19 cellular contexts compared by ENCODE assay signal in genomic region chr2:12061785-12062184, GRCh38.
"Had no signal": no experiment of that assay in that cellular context is flagged by ENCODE, and none has a peak within 500 bp of the region (broad histone marks: within the 10 kb centered on the region; RNA-seq: fewer than 3 reads in every experiment).

No MANE protein-coding gene starts in this region.

- H3K36me3 Mint-ChIP-seq: activated CD4-positive, alpha-beta memory T cell treated with anti-CD3 and anti-CD28 coated beads for 36 hours; activated naive CD8-positive, alpha-beta T cell treated with anti-CD3 and anti-CD28 coated beads for 36 hours had no signal

- ATAC-seq: stimulated activated naive CD8-positive, alpha-beta T cell treated with anti-CD3 and anti-CD28 coated beads, Interleukin-15, Interleukin-2, amounts not matched to agents 100 U/mL and 50 U/mL, for 24 hours had no signal

- H3K27ac Mint-ChIP-seq: activated CD4-positive, alpha-beta memory T cell treated with anti-CD3 and anti-CD28 coated beads for 36 hours; activated naive CD8-positive, alpha-beta T cell treated with anti-CD3 and anti-CD28 coated beads for 36 hours; nephron; T-helper 1 cell treated with Interleukin-12 subunit alpha and Interleukin-12 subunit beta and Interleukin-4 antibody, amounts not matched to agents 30 μg/mL and 1 μg/mL, for 36 hours had no signal

- DNase-seq: activated CD4-positive, alpha-beta memory T cell treated with anti-CD3 and anti-CD28 coated beads for 36 hours; activated CD4-positive, alpha-beta T cell treated with anti-CD3 and anti-CD28 coated beads for 48 hours; activated CD4-positive, CD25-positive, alpha-beta regulatory T cell; activated naive CD4-positive, alpha-beta T cell treated with Interleukin-2 at 50 U/mL for 16 hours; activated naive CD8-positive, alpha-beta T cell treated with anti-CD3 and anti-CD28 coated beads for 36 hours; activated T-cell treated with anti-CD3 and anti-CD28 coated beads, Interleukin-2, amount 50 U/mL, for 48 hours; amniotic stem cell; cerebellar nuclear complex; cortex of kidney; erythroblast; glutamatergic neuron; left ventricle myocardium inferior; mammary epithelial cell; retina; stimulated activated CD4-positive, alpha-beta T cell treated with anti-CD3 and anti-CD28 coated beads, Interleukin-4, amount 100 ng/mL, for 4 hours; stimulated activated naive CD8-positive, alpha-beta T cell treated with anti-CD3 and anti-CD28 coated beads, Interleukin-15, Interleukin-2, amounts not matched to agents 100 U/mL and 50 U/mL, for 24 hours; thyroid gland had no signal

- H3K4me3 Mint-ChIP-seq: activated CD4-positive, alpha-beta memory T cell treated with anti-CD3 and anti-CD28 coated beads for 36 hours; activated naive CD8-positive, alpha-beta T cell treated with anti-CD3 and anti-CD28 coated beads for 36 hours; nephron; T-helper 1 cell treated with Interleukin-12 subunit alpha and Interleukin-12 subunit beta and Interleukin-4 antibody, amounts not matched to agents 30 μg/mL and 1 μg/mL, for 36 hours had no signal

- H3K27ac ChIP-seq: left ventricle myocardium inferior, thyroid gland had no signal

- H3K9me3 ChIP-seq: thyroid gland had no signal

- H3K4me3 ChIP-seq: left ventricle myocardium inferior, thyroid gland had no signal

- H3K27me3 Mint-ChIP-seq: activated naive CD8-positive, alpha-beta T cell treated with anti-CD3 and anti-CD28 coated beads for 36 hours had no signal
